23 cellular contexts compared by ENCODE assay signal in the genomic region with DNA sequence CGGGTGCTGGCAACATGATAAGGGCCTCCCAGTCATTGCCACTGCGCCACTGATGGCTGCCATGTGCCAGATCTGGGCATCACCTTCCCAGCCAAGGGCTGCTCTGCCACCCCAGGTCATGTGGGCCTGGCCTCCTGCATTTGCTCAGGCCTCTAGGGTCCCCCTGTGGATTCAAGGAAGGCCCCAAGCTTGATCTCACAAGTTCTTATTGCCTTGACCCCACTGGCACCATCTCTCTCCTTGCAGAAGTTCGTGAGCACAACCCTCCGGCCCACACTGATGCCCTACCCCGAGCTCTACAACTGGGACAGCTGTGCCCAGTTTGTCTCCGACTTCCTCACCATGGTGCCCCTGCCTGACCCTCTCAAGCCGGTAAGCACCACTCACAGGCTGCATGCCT. TPM values are rescaled to one million over a fixed set of nuclear protein-coding genes. Genes with fewer than 3 reads are reported as not detected.
DNase-seq lines count a peak whose midpoint lies in the region; ATAC-seq and TF ChIP-seq lines count a peak whose summit lies in the region.
"Had no signal": no experiment of that assay in that cellular context is flagged by ENCODE, and none has a peak within 500 bp of the region (broad histone marks: within the 10 kb centered on the region; RNA-seq: fewer than 3 reads in every experiment).

No MANE protein-coding gene starts in this region.

- peak overlapping the region; percentile 35 for H2AFZ ChIP-seq in trophoblast cell (ENCODE audit: insufficient read depth, low read length, poor library complexity)
- H2AFZ ChIP-seq: GM23248 had no signal

- peak; percentile 23 for DNase-seq in natural killer cell treated with Interleukin-12 subunit alpha and Interleukin-12 subunit beta and Interleukin-15 and Interleukin-18, amount 100 ng/mL, for 72 hours (ENCODE audit: low spot score)
- DNase-seq in natural killer cell: no peak
- no peak for DNase-seq in endothelial cell (ENCODE audit: low spot score)
- DNase-seq in trophoblast cell: no peak
- DNase-seq in stomach: peak; percentile 17
- no peak for DNase-seq in epidermal melanocyte (ENCODE audit: insufficient read length, low spot score)
- DNase-seq: AML-193; CD4-positive, alpha-beta T cell; DMS153; DMS79 treated with DMSO at 0.1 percent for 48 hours; GM23248; IMR-90; KBM-7 had no signal

- H3K36me3 ChIP-seq in trophoblast cell (ENCODE audit: control insufficient read depth in 1 of 2, insufficient read depth in 2 of 2, low read length in 2 of 2) (no peaks in the 10 kb centered on the region), stomach (no peaks in the 10 kb centered on the region)
- H3K36me3 ChIP-seq: HAP-1 had no signal

- H3K79me2 ChIP-seq in trophoblast cell (ENCODE audit: control insufficient read depth, insufficient read depth, low read length, poor library complexity): no peaks in the 10 kb centered on the region

- peak overlapping the region in 1 of 2 donors; percentile 73 for H3K27ac Mint-ChIP-seq in natural killer cell treated with Interleukin-12 subunit alpha and Interleukin-12 subunit beta and Interleukin-15 and Interleukin-18, amount 100 ng/mL, for 72 hours
- peak overlapping the region in 1 of 2 donors; percentile 10 for H3K27ac Mint-ChIP-seq in natural killer cell
- peak overlapping the region; percentile 31 for H3K27ac Mint-ChIP-seq in endothelial cell (ENCODE audit: unreplicated experiment)
- H3K27ac Mint-ChIP-seq: CD4-positive, alpha-beta T cell had no signal

- no peak overlapping the region for H3K14ac ChIP-seq in trophoblast cell (ENCODE audit: low read length)

- H2BK120ac ChIP-seq in trophoblast cell (ENCODE audit: insufficient read depth, low read length, poor library complexity): peak overlapping the region; percentile 68

- H3K9me3 Mint-ChIP-seq in natural killer cell treated with Interleukin-12 subunit alpha and Interleukin-12 subunit beta and Interleukin-15 and Interleukin-18, amount 100 ng/mL, for 72 hours: no peaks in the 10 kb centered on the region
- H3K9me3 Mint-ChIP-seq in natural killer cell: no peaks in the 10 kb centered on the region
- no peaks in the 10 kb centered on the region for H3K9me3 Mint-ChIP-seq in endothelial cell (ENCODE audit: unreplicated experiment)
- H3K9me3 Mint-ChIP-seq: CD4-positive, alpha-beta T cell had no signal

- H3K27me3 ChIP-seq in trophoblast cell (ENCODE audit: insufficient read depth, low read length) (no peaks in the 10 kb centered on the region), stomach (no peaks in the 10 kb centered on the region)

- H3K9me3 ChIP-seq in trophoblast cell (ENCODE audit: insufficient read depth, low read depth, low read length) (peaks cover under 1% of the 10 kb centered on the region), stomach (no peaks in the 10 kb centered on the region)
- H3K9me3 ChIP-seq: A549, HAP-1 had no signal

- peak overlapping the region; percentile 42 for H2BK12ac ChIP-seq in trophoblast cell (ENCODE audit: low read length)

- H3K36me3 Mint-ChIP-seq in natural killer cell treated with Interleukin-12 subunit alpha and Interleukin-12 subunit beta and Interleukin-15 and Interleukin-18, amount 100 ng/mL, for 72 hours: no peaks in the 10 kb centered on the region
- H3K36me3 Mint-ChIP-seq in natural killer cell (no peaks in the 10 kb centered on the region), endothelial cell (ENCODE audit: low read depth, unreplicated experiment) (no peaks in the 10 kb centered on the region)

- no peak overlapping the region for H3K23ac ChIP-seq in trophoblast cell (ENCODE audit: low read length)

- peaks cover 17 to 19% of the 10 kb centered on the region in 2 experiments for H3K4me1 ChIP-seq in trophoblast cell (ENCODE audit: control insufficient read depth in 1 of 2, insufficient read depth in 2 of 2, low read length in 2 of 2)
- peaks cover 8 to 28% (median 15%) of the 10 kb centered on the region in 4 donors for H3K4me1 ChIP-seq in stomach
- H3K4me1 ChIP-seq: HAP-1 had no signal

- H3K27ac ChIP-seq in trophoblast cell (ENCODE audit: low read depth, low read length) (no peak overlapping the region), stomach (no peak overlapping the region)
- H3K27ac ChIP-seq: A549, C4-2B, GM23248, HL-60 had no signal

- peak overlapping the region; percentile 52 for H2AK5ac ChIP-seq in trophoblast cell (ENCODE audit: low read length)

- ATAC-seq in natural killer cell treated with Interleukin-12 subunit alpha and Interleukin-12 subunit beta and Interleukin-15 and Interleukin-18, amount 100 ng/mL, for 72 hours: no peak
- ATAC-seq in natural killer cell (no peak), GM21717 (IDR thresholded peaks at IDR 0.05; ENCODE audit: unreplicated experiment) (no peak), GM19395 (IDR thresholded peaks at IDR 0.05; ENCODE audit: unreplicated experiment) (no peak)
- ATAC-seq: A549, GM12878 had no signal

- TF ChIP-seq CTCF in natural killer cell (IDR thresholded peaks at IDR 0.05) (no peak), endothelial cell (IDR thresholded peaks at IDR 0.05; ENCODE audit: unreplicated experiment) (no peak), stomach (IDR thresholded peaks at IDR 0.05) (no peak)

- intact Hi-C loops in natural killer cell (cut with micrococcal nuclease) (no loop called here), stomach (cut with DNase I; ENCODE audit: low total_unique reads) (no loop called here)

- peaks cover 3% of the 10 kb centered on the region for H3K79me1 ChIP-seq in trophoblast cell (ENCODE audit: low read length)

- no peak overlapping the region for H3K4me2 ChIP-seq in trophoblast cell (ENCODE audit: low read length)
- H3K4me2 ChIP-seq: A549 had no signal

- H2BK5ac ChIP-seq in trophoblast cell (ENCODE audit: low read depth, low read length, poor library complexity): no peak overlapping the region

- WGBS in trophoblast cell (ENCODE audit: extremely low coverage, insufficient coverage, insufficient read length): no CpG with 5 or more reads among the region's 7 CpGs
- WGBS in stomach, 5 donors: 85 to 96% (median 94%) methylated on average over 5 to 7 of the region's 7 CpGs

- no peak for TF ChIP-seq EP300 in stomach (IDR thresholded peaks at IDR 0.05)

- peaks cover 5 to 6% of the 10 kb centered on the region in 2 donors for H3K4me1 Mint-ChIP-seq in natural killer cell treated with Interleukin-12 subunit alpha and Interleukin-12 subunit beta and Interleukin-15 and Interleukin-18, amount 100 ng/mL, for 72 hours (ENCODE audit: low read depth in 2 of 2)
- H3K4me1 Mint-ChIP-seq in natural killer cell (peaks cover 0 to 2% of the 10 kb centered on the region in 2 donors), endothelial cell (ENCODE audit: unreplicated experiment) (peaks cover 14% of the 10 kb centered on the region)

- no peak overlapping the region for H4K12ac ChIP-seq in trophoblast cell (ENCODE audit: low read depth, low read length)

- H3K4ac ChIP-seq in trophoblast cell (ENCODE audit: low read depth, low read length): no peak overlapping the region

- no peak overlapping the region for H3K4me3 Mint-ChIP-seq in natural killer cell treated with Interleukin-12 subunit alpha and Interleukin-12 subunit beta and Interleukin-15 and Interleukin-18, amount 100 ng/mL, for 72 hours
- H3K4me3 Mint-ChIP-seq in natural killer cell: no peak overlapping the region
- H3K4me3 Mint-ChIP-seq in endothelial cell (ENCODE audit: unreplicated experiment): peak overlapping the region; percentile 54
- H3K4me3 Mint-ChIP-seq: CD4-positive, alpha-beta T cell had no signal

- H3K18ac ChIP-seq in trophoblast cell (ENCODE audit: low read length): no peak overlapping the region

- no peak overlapping the region for H4K91ac ChIP-seq in trophoblast cell (ENCODE audit: low read depth, low read length)

- H4K8ac ChIP-seq in trophoblast cell (ENCODE audit: low read depth, low read length): peak overlapping the region; percentile 15

- H3K4me3 ChIP-seq in trophoblast cell (ENCODE audit: low read depth, low read length) (no peak overlapping the region), stomach (no peak overlapping the region)
- H3K4me3 ChIP-seq: A549, GM12878, GM23248, HAP-1 had no signal

- TF ChIP-seq POLR2A in stomach (IDR thresholded peaks at IDR 0.05): no peak

- H3K9ac ChIP-seq in trophoblast cell (ENCODE audit: low read length): no peak overlapping the region
- H3K9ac ChIP-seq: GM23248 had no signal

- no peaks in the 10 kb centered on the region for H3K27me3 Mint-ChIP-seq in natural killer cell treated with Interleukin-12 subunit alpha and Interleukin-12 subunit beta and Interleukin-15 and Interleukin-18, amount 100 ng/mL, for 72 hours
- no peaks in the 10 kb centered on the region for H3K27me3 Mint-ChIP-seq in natural killer cell (ENCODE audit: low read depth in 2 of 2)
- peaks cover 5% of the 10 kb centered on the region for H3K27me3 Mint-ChIP-seq in endothelial cell (ENCODE audit: unreplicated experiment)
- H3K27me3 Mint-ChIP-seq: CD4-positive, alpha-beta T cell had no signal

RNA-seq across cellular contexts. Expression of a gene that starts 5.3 kb away (rescaled TPM):
- not detected for total RNA-seq in natural killer cell treated with Interleukin-12 subunit alpha and Interleukin-12 subunit beta and Interleukin-15 and Interleukin-18, amount 100 ng/mL, for 72 hours
- under 1 TPM in 1 of 3 donors, not detected in 2; 0.33 TPM for total RNA-seq in natural killer cell
- total RNA-seq in endothelial cell (ENCODE audit: unreplicated experiment): 1.8 TPM
- 0.06 and 0.19 TPM in 2 replicates for polyA plus RNA-seq in trophoblast cell (2013)
- not detected for total RNA-seq in stomach
- not detected for polyA plus RNA-seq in stomach
- total RNA-seq: CD4-positive, alpha-beta T cell; GM23248; HT1080; IMR-90 had no signal
- polyA plus RNA-seq: BJ, GM23248, IMR-90 had no signal

RNA-seq across cellular contexts. Expression of a gene that starts 31.8 kb away (rescaled TPM):
- 10 to 100 TPM; 25.4 to 28.9 TPM for total RNA-seq in natural killer cell treated with Interleukin-12 subunit alpha and Interleukin-12 subunit beta and Interleukin-15 and Interleukin-18, amount 100 ng/mL, for 72 hours
- total RNA-seq in natural killer cell (10 to 100 TPM; 16.6 to 57.3 (median 20.7) TPM), endothelial cell (ENCODE audit: unreplicated experiment) (0.31 TPM), stomach (10 to 100 TPM in 1 of 5 donors, 1 to 10 TPM in 2, not detected in 2; 1.7 to 50.2 (median 7.7) TPM)
- 0.49 and 0.54 TPM in 2 replicates for polyA plus RNA-seq in trophoblast cell (2013)
- 1 to 10 TPM in 1 of 3 donors, under 1 TPM in 2; 0.46 to 1.7 (median 0.95) TPM for polyA plus RNA-seq in stomach
- total RNA-seq: GM12878, GM23248, H4, HT1080, IMR-90 had no signal
- polyA plus RNA-seq: BJ, GM23248, IMR-90 had no signal

RNA-seq across cellular contexts. Expression of a gene that starts 35.7 kb away (rescaled TPM):
- 10 to 100 TPM; 33.7 to 65.3 TPM for total RNA-seq in natural killer cell treated with Interleukin-12 subunit alpha and Interleukin-12 subunit beta and Interleukin-15 and Interleukin-18, amount 100 ng/mL, for 72 hours
- total RNA-seq in natural killer cell: 10 to 100 TPM; 23.6 to 34.3 (median 29.7) TPM
- 29.2 TPM for total RNA-seq in endothelial cell (ENCODE audit: unreplicated experiment)
- polyA plus RNA-seq in trophoblast cell (2013): 7.0 and 7.9 TPM in 2 replicates
- 10 to 100 TPM in 4 of 5 donors, 1 to 10 TPM in 1; 6.7 to 58.5 (median 25.7) TPM for total RNA-seq in stomach
- polyA plus RNA-seq in stomach: 10 to 100 TPM; 12.7 to 13.5 (median 13.3) TPM

Comparison
In these comparisons a context has a peak if more than half of its experiments do, and no peak if none do; other contexts are left out.
1. DNase-seq: peak in natural killer cell treated with Interleukin-12 subunit alpha and Interleukin-12 subunit beta and Interleukin-15 and Interleukin-18, amount 100 ng/mL, for 72 hours (single experiment) and stomach (single experiment); none in natural killer cell (single experiment), endothelial cell (single experiment), trophoblast cell (0 of 2) and epidermal melanocyte (single experiment).